Comparison of ENCODE assay signal across 27 cellular contexts in genomic region chr13:107811233-107811632, GRCh38.
"Had no signal": no experiment of that assay in that cellular context is flagged by ENCODE, and none has a peak within 500 bp of the region (broad histone marks: within the 10 kb centered on the region; RNA-seq: fewer than 3 reads in every experiment).

No MANE protein-coding gene starts in this region.

- H3K9ac ChIP-seq: neural progenitor cell, parathyroid adenoma had no signal

- H3K4me1 Mint-ChIP-seq: nephron; neural progenitor cell; stimulated activated effector memory CD8-positive, alpha-beta T cell treated with anti-CD3 and anti-CD28 coated beads, Interleukin-12 subunit alpha, Interleukin-12 subunit beta, amount 100 ng/mL, for 72 hours; stimulated activated naive B cell treated with anti-CD40 and anti-IgM and Interleukin-4, amounts not matched to agents 10 μg/mL and 1 μg/mL and 100 μg/mL, for 72 hours had no signal

- H3K9me3 ChIP-seq: ovary, psoas muscle, right lobe of liver, sigmoid colon, stomach, thoracic aorta, thyroid gland, tibial nerve, upper lobe of left lung, vagina had no signal

- H3K27ac ChIP-seq: neural progenitor cell, ovary, parathyroid adenoma, psoas muscle, right lobe of liver, sigmoid colon, stomach, thoracic aorta, thyroid gland, tibial nerve, upper lobe of left lung, vagina had no signal

- H3K79me2 ChIP-seq: parathyroid adenoma had no signal

- H3K4me1 ChIP-seq: parathyroid adenoma, psoas muscle, right lobe of liver, sigmoid colon, stomach, thyroid gland, tibial nerve, upper lobe of left lung, vagina had no signal

- H3K36me3 Mint-ChIP-seq: neural progenitor cell; stimulated activated effector memory CD8-positive, alpha-beta T cell treated with anti-CD3 and anti-CD28 coated beads, Interleukin-12 subunit alpha, Interleukin-12 subunit beta, amount 100 ng/mL, for 72 hours; stimulated activated naive B cell treated with anti-CD40 and anti-IgM and Interleukin-4, amounts not matched to agents 10 μg/mL and 1 μg/mL and 100 μg/mL, for 72 hours had no signal

- DNase-seq: occipital lobe; ovary; posterior cingulate gyrus; psoas muscle; right cardiac atrium; right lobe of liver; sigmoid colon; small intestine; stimulated activated CD4-positive, alpha-beta T cell treated with anti-CD3 and anti-CD28 coated beads, Interleukin-15, amount 100 ng/mL, for 24 hours; stimulated activated CD4-positive, alpha-beta T cell treated with anti-CD3 and anti-CD28 coated beads, Interleukin-2, amount 100 ng/mL, for 24 hours; stimulated activated CD4-positive, alpha-beta T cell treated with anti-CD3 and anti-CD28 coated beads, Interleukin-2, amount 100 ng/mL, for 48 hours; stimulated activated CD4-positive, alpha-beta T cell treated with anti-CD3 and anti-CD28 coated beads, Interleukin-4, amount 100 ng/mL, for 24 hours; stimulated activated naive B cell treated with anti-CD40 and anti-IgM and Interleukin-4, amounts not matched to agents 10 μg/mL and 1 μg/mL and 100 μg/mL, for 72 hours; stimulated activated naive CD4-positive, alpha-beta T cell treated with Interleukin-2 at 50 U/mL for 16 hours; stomach; thyroid gland; trophoblast cell; upper lobe of left lung had no signal

- H3K9me3 Mint-ChIP-seq: nephron; neural progenitor cell; stimulated activated naive B cell treated with anti-CD40 and anti-IgM and Interleukin-4, amounts not matched to agents 10 μg/mL and 1 μg/mL and 100 μg/mL, for 72 hours; stimulated activated naive CD8-positive, alpha-beta T cell treated with anti-CD3 and anti-CD28 coated beads, Interleukin-15, Interleukin-2, amounts not matched to agents 100 ng/mL and 50 ng/mL, for 24 hours had no signal

- H3K27me3 ChIP-seq: neural progenitor cell, ovary, right lobe of liver, sigmoid colon, stomach, thyroid gland, tibial nerve, upper lobe of left lung, vagina had no signal

- H3K4me3 Mint-ChIP-seq: nephron; neural progenitor cell; stimulated activated effector memory CD8-positive, alpha-beta T cell treated with anti-CD3 and anti-CD28 coated beads, Interleukin-12 subunit alpha, Interleukin-12 subunit beta, amount 100 ng/mL, for 72 hours; stimulated activated naive B cell treated with anti-CD40 and anti-IgM and Interleukin-4, amounts not matched to agents 10 μg/mL and 1 μg/mL and 100 μg/mL, for 72 hours; stimulated activated naive CD8-positive, alpha-beta T cell treated with anti-CD3 and anti-CD28 coated beads, Interleukin-15, Interleukin-2, amounts not matched to agents 100 ng/mL and 50 ng/mL, for 24 hours had no signal

- H3K27ac Mint-ChIP-seq: nephron; neural progenitor cell; progenitor cell of endocrine pancreas; stimulated activated effector memory CD8-positive, alpha-beta T cell treated with anti-CD3 and anti-CD28 coated beads, Interleukin-12 subunit alpha, Interleukin-12 subunit beta, amount 100 ng/mL, for 72 hours; stimulated activated naive B cell treated with anti-CD40 and anti-IgM and Interleukin-4, amounts not matched to agents 10 μg/mL and 1 μg/mL and 100 μg/mL, for 72 hours; stimulated activated naive CD8-positive, alpha-beta T cell treated with anti-CD3 and anti-CD28 coated beads, Interleukin-15, Interleukin-2, amounts not matched to agents 100 ng/mL and 50 ng/mL, for 24 hours had no signal

- H3K27me3 Mint-ChIP-seq: progenitor cell of endocrine pancreas; stimulated activated naive B cell treated with anti-CD40 and anti-IgM and Interleukin-4, amounts not matched to agents 10 μg/mL and 1 μg/mL and 100 μg/mL, for 72 hours; stimulated activated naive CD8-positive, alpha-beta T cell treated with anti-CD3 and anti-CD28 coated beads, Interleukin-15, Interleukin-2, amounts not matched to agents 100 ng/mL and 50 ng/mL, for 24 hours had no signal

- H2AFZ ChIP-seq: neural progenitor cell, parathyroid adenoma had no signal

- ATAC-seq: psoas muscle; right cardiac atrium; right lobe of liver; stimulated activated effector memory CD8-positive, alpha-beta T cell treated with anti-CD3 and anti-CD28 coated beads, Interleukin-12 subunit alpha, Interleukin-12 subunit beta, amount 100 ng/mL, for 72 hours; stimulated activated naive B cell treated with anti-CD40 and anti-IgM and Interleukin-4, amounts not matched to agents 10 μg/mL and 1 μg/mL and 100 μg/mL, for 72 hours had no signal

- H3K4me2 ChIP-seq: neural progenitor cell had no signal
